1 cellular context compared by ENCODE assay signal in the genomic region with DNA sequence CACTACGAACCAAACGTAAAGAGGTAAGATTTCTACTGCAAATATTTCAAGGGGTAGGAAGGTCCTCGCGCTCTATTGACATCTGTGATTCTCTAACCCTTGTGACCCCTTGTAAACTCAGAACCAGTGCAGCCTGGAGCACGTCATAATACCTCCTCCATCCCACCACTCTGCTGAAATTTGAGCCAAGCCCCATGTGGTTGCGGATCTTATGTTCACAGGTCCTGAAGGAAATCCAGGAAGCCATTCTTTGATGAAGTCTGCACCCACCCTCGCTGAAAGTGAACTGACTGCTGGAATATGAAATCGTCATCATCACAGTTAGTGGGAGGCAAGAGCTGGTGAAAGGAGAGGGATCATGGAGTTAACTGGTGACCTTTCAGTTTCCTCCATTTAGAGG.
TF ChIP-seq lines count a peak whose summit lies in the region.

No MANE protein-coding gene starts in this region.

TF ChIP-seq in IMR-90, 13 proteins besides CTCF, POLR2A, EP300 and RAD21:
- TF ChIP-seq ELK1 (IDR thresholded peaks at IDR 0.05; ENCODE audit: borderline replicate concordance, low read depth, low read length) (no peak), RCOR1 (IDR thresholded peaks at IDR 0.05; ENCODE audit: insufficient replicate concordance, low read length) (no peak), SMC3 (IDR thresholded peaks at IDR 0.05; ENCODE audit: low read depth, low read length) (no peak), NFE2L2 (IDR thresholded peaks at IDR 0.05; ENCODE audit: low read depth, low read length) (no peak), BHLHE40 (IDR thresholded peaks at IDR 0.05; ENCODE audit: low read depth, low read length) (no peak), MXI1 (IDR thresholded peaks at IDR 0.05; ENCODE audit: borderline replicate concordance, low read depth, low read length) (no peak), CEBPB (IDR thresholded peaks at IDR 0.05; ENCODE audit: low read depth, low read length) (no peak), RFX5 (IDR thresholded peaks at IDR 0.05; ENCODE audit: low read depth, low read length) (no peak), MAZ (IDR thresholded peaks at IDR 0.05; ENCODE audit: borderline replicate concordance, low read depth, low read length) (no peak), MAFK (IDR thresholded peaks at IDR 0.05; ENCODE audit: low read depth, low read length) (no peak), CHD1 (IDR thresholded peaks at IDR 0.05; ENCODE audit: low read depth, low read length) (no peak), FOS (IDR thresholded peaks at IDR 0.05; ENCODE audit: low read depth, low read length) (no peak)
- TF ChIP-seq, protein P1, sequence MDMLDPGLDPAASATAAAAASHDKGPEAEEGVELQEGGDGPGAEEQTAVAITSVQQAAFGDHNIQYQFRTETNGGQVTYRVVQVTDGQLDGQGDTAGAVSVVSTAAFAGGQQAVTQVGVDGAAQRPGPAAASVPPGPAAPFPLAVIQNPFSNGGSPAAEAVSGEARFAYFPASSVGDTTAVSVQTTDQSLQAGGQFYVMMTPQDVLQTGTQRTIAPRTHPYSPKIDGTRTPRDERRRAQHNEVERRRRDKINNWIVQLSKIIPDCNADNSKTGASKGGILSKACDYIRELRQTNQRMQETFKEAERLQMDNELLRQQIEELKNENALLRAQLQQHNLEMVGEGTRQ (IDR thresholded peaks at IDR 0.05; ENCODE audit: low read depth, low read length), result no peak
TF ChIP-seq in IMR-90: peak in this region for 0.
